Comparison of ENCODE assay signal across 8 cellular contexts in genomic region chr10:96512997-96513685, GRCh38. TPM values are rescaled to one million over a fixed set of nuclear protein-coding genes. Genes with fewer than 3 reads are reported as not detected.
DNase-seq lines count a peak whose midpoint lies in the region; ATAC-seq, FAIRE-seq and TF ChIP-seq lines count a peak whose summit lies in the region.

No MANE protein-coding gene starts in this region.

- TF ChIP-seq CTCF in GM06990 (IDR thresholded peaks at IDR 0.05; ENCODE audit: insufficient read depth, low read length, poor library complexity, severe bottlenecking) = no peak
- no peak for TF ChIP-seq CTCF in GM23338 (conservative IDR thresholded peaks at IDR 0.05; ENCODE audit: low read depth in 2 of 2)
- no peak for TF ChIP-seq CTCF in colonic mucosa (IDR thresholded peaks at IDR 0.05)
- TF ChIP-seq CTCF in lung (IDR thresholded peaks at IDR 0.05; ENCODE audit: control extremely low read depth, extremely low read depth) = no peak
- no peak for TF ChIP-seq CTCF in transverse colon (IDR thresholded peaks at IDR 0.05)

- H3K36me3 Mint-ChIP-seq in GM23338 (ENCODE audit: low read depth) = no peaks in the 10 kb centered on the region; the same call in 2 of the 3 replicates

- H3K36me3 ChIP-seq in GM06990 (ENCODE audit: control insufficient read depth, insufficient read depth, low read length) = no peaks in the 10 kb centered on the region; the same call in 1 of the 2 replicates
- H3K36me3 ChIP-seq in GM23338 (ENCODE audit: insufficient read depth) = no peaks in the 10 kb centered on the region
- no peaks in the 10 kb centered on the region for H3K36me3 ChIP-seq in SJCRH30
- H3K36me3 ChIP-seq in colonic mucosa = no peaks in the 10 kb centered on the region
- H3K36me3 ChIP-seq in lung (ENCODE audit: control insufficient read depth in 2 of 2, insufficient read depth in 2 of 2, low read length in 2 of 2) = no peaks in the 10 kb centered on the region
- no peaks in the 10 kb centered on the region for H3K36me3 ChIP-seq in transverse colon

- no peak overlapping the region for H3K27ac Mint-ChIP-seq in GM23338

- peak; percentile 23 for ATAC-seq in GM23338
- ATAC-seq in lung (ENCODE audit: insufficient read depth, low FRiP score) = no peak

- WGBS in lung, 2 donors = 0 to 1% methylated on average over 54 of the region's 54 CpGs
- WGBS in transverse colon (ENCODE audit: low coverage in 1 of 2), 2 donors = 1% methylated on average over 46 of the region's 54 CpGs; no CpG with 5 or more reads in 1 of the 2 donors

- H3K4me3 Mint-ChIP-seq in GM23338 = peak overlapping the region; percentile 84

- DNase-seq in GM06990 (ENCODE audit: extremely low read depth, insufficient read length) = no peak
- peak; percentile 64 for DNase-seq in GM23338 (ENCODE audit: low spot score)
- DNase-seq in SJCRH30 = no peak
- peak; percentile 24 for DNase-seq in colonic mucosa
- no peak for DNase-seq in lung (ENCODE audit: low spot score)
- no peak for DNase-seq in transverse colon
- no peak for DNase-seq in cerebellar nuclear complex (lab: John Stamatoyannopoulos, UW)
- no peak for DNase-seq in urothelium cell line (ENCODE audit: low spot score)

- intact Hi-C loops in colonic mucosa (cut with DNase I) = no loop called here
- intact Hi-C loops in transverse colon (cut with DNase I; ENCODE audit: low total_unique reads) = loop anchor here (5.0 kb wide), 1 partner anchor 116 kb away; no protein-coding TSS in a partner anchor

- peak overlapping the region; percentile 84 for H2AFZ ChIP-seq in GM23338

- peaks cover 41% of the 10 kb centered on the region for H3K4me1 Mint-ChIP-seq in GM23338

- TF ChIP-seq POLR2A in transverse colon (IDR thresholded peaks at IDR 0.05) = no peak

- H3K27me3 Mint-ChIP-seq in GM23338 (ENCODE audit: insufficient read depth, low read depth, poor library complexity) = peaks cover 39% of the 10 kb centered on the region

- H3K9me2 ChIP-seq in GM23338 (ENCODE audit: insufficient read depth) = 0 out of 2 replicates have a peak, but pooled peaks cover 1% of the 10 kb centered on the region

- TF ChIP-seq EP300 in transverse colon (IDR thresholded peaks at IDR 0.05; ENCODE audit: low read depth) = no peak

- in situ Hi-C loops in transverse colon (cut with MboI; ENCODE audit: low pct_ligation_motif_present in 1 of 4, low pct_unique_long_range_greater_than_20kb in 1 of 4, low sequenced_read_pairs in 3 of 4) = loop anchor here in 1 of 4 donors (25.0 kb wide), 1 partner anchor 126 kb away; no protein-coding TSS in a partner anchor

- H3K9me3 ChIP-seq in SJCRH30 (replicated peaks) (no peaks in the 10 kb centered on the region), colonic mucosa (no peaks in the 10 kb centered on the region), lung (ENCODE audit: control insufficient read depth in 2 of 2, insufficient read depth in 1 of 2, low read length in 1 of 2) (peaks cover 0 to 1% of the 10 kb centered on the region in 2 donors), transverse colon (no peaks in the 10 kb centered on the region)

- H3K27me3 ChIP-seq in GM06990 (replicated peaks; ENCODE audit: control insufficient read depth, insufficient read depth, low read length) (no peaks in the 10 kb centered on the region; the same call in 1 of the 2 replicates), GM23338 (ENCODE audit: insufficient read depth) (peaks cover 55% of the 10 kb centered on the region), SJCRH30 (no peaks in the 10 kb centered on the region), colonic mucosa (peaks cover 12% of the 10 kb centered on the region), lung (ENCODE audit: control insufficient read depth, insufficient read depth) (no peaks in the 10 kb centered on the region), transverse colon (peaks cover 19% of the 10 kb centered on the region)

- peak overlapping the region; percentile 94 for H3K4me2 ChIP-seq in GM23338

- peaks cover 12% of the 10 kb centered on the region for H4K20me1 ChIP-seq in GM23338 (replicated peaks; ENCODE audit: insufficient read depth)

- no peaks in the 10 kb centered on the region for H3F3A ChIP-seq in GM23338 (replicated peaks; ENCODE audit: low read depth)

- H3K4me3 ChIP-seq in GM06990 (replicated peaks; ENCODE audit: low read depth, low read length) (peak overlapping the region; percentile 67), GM23338 (peak overlapping the region; percentile 77), SJCRH30 (peak overlapping the region; percentile 75), colonic mucosa (peak overlapping the region; percentile 55), lung (peak overlapping the region; percentile 10), transverse colon (peak overlapping the region; percentile 35 to 56 (median 45))

- H3K27ac ChIP-seq in GM23338 (ENCODE audit: low read depth) (no peak overlapping the region), SJCRH30 (peak overlapping the region; percentile 89), colonic mucosa (no peak overlapping the region), lung (ENCODE audit: low read depth in 1 of 2, low read length in 1 of 2) (no peak overlapping the region), transverse colon (peak overlapping the region in 3 of 4 donors; percentile 41 to 71 (median 68))

- H3K4me1 ChIP-seq in GM23338 (ENCODE audit: insufficient read depth) = peaks cover 30% of the 10 kb centered on the region
- peaks cover 7% of the 10 kb centered on the region for H3K4me1 ChIP-seq in SJCRH30
- peaks cover 11% of the 10 kb centered on the region for H3K4me1 ChIP-seq in colonic mucosa
- H3K4me1 ChIP-seq in lung (ENCODE audit: control insufficient read depth in 2 of 2, insufficient read depth in 2 of 2, low read length in 2 of 2) = peaks cover 0 to 18% of the 10 kb centered on the region in 2 donors
- peaks cover 19 to 25% (median 24%) of the 10 kb centered on the region in 4 donors for H3K4me1 ChIP-seq in transverse colon

- peak overlapping the region; percentile 12 to 70 for H3K9ac ChIP-seq in colonic mucosa (ENCODE audit: low read depth in 2 of 2, low read length in 2 of 2)

- H3K9me3 Mint-ChIP-seq in GM23338 = no peaks in the 10 kb centered on the region; the same call in 2 of the 3 replicates

- H3K79me2 ChIP-seq in GM23338 (replicated peaks; ENCODE audit: insufficient read depth) = no peaks in the 10 kb centered on the region

- FAIRE-seq in urothelium cell line (lab: Jason Lieb, UNC) = no peak

TF ChIP-seq in GM23338, 12 proteins besides CTCF, POLR2A, EP300 and RAD21:
- TF ChIP-seq ZNF331 (CRISPR knock-in tag; IDR thresholded peaks at IDR 0.05; ENCODE audit: low read depth) = no peak
- no peak for TF ChIP-seq ETS1 (IDR thresholded peaks at IDR 0.05)
- no peak for TF ChIP-seq JUNB (IDR thresholded peaks at IDR 0.05; ENCODE audit: unreplicated experiment)
- no peak for TF ChIP-seq EZH2phosphoT487 (IDR thresholded peaks at IDR 0.05; ENCODE audit: unreplicated experiment)
- TF ChIP-seq CREB1 (CRISPR knock-in tag; IDR thresholded peaks at IDR 0.05; ENCODE audit: low read depth) = no peak
- no peak for TF ChIP-seq ZNF114 (CRISPR knock-in tag; IDR thresholded peaks at IDR 0.05)

RNA-seq across cellular contexts. Expression of gene TLL2, which starts 0.6 kb away (rescaled TPM):
- 1.4 and 2.6 TPM in 2 replicates for total RNA-seq in GM23338 (2014; rRNA removed; shearing (Covaris generic))
- polyA plus RNA-seq in GM23338 (2016; fragmentation: Nextera tagmentation; extraction: Ambion mirVana) (2.8 and 3.0 TPM in 2 replicates), lung (under 1 TPM; 0.07 to 0.08 TPM)
- total RNA-seq in SJCRH30 (2014; rRNA removed; shearing (Covaris generic)) = 9.2 and 10.3 TPM in 2 replicates
- total RNA-seq in colonic mucosa (under 1 TPM; 0.30 to 0.45 TPM), lung (under 1 TPM; 0.12 to 0.23 TPM), transverse colon (under 1 TPM in 2 of 4 donors, not detected in 2; 0.32 to 0.96 TPM)

Comparison
In these comparisons a context has a peak if more than half of its experiments do, and no peak if none do; other contexts are left out.
1. DNase-seq: peak in GM23338 (single experiment) and colonic mucosa (single experiment); none in GM06990 (single experiment), SJCRH30 (0 of 2), lung (single experiment), transverse colon (single experiment), cerebellar nuclear complex (0 of 2) and urothelium cell line (single experiment).
2. H3K4me3 ChIP-seq: peak in every context shown above with its lines; median percentile 77 in GM23338; 75 in SJCRH30; 67 in GM06990; 55 in colonic mucosa; 45 in transverse colon; 10 in lung.
3. H3K27ac ChIP-seq: peak in SJCRH30 (single experiment) and transverse colon (3 of 4); none in GM23338 (single experiment), colonic mucosa (single experiment) and lung (0 of 2).